1 cellular context compared by ENCODE assay signal in genomic region chr4:26753642-26754041, GRCh38.
TF ChIP-seq lines count a peak whose summit lies in the region.

No MANE protein-coding gene starts in this region.

TF ChIP-seq in WTC11, 78 proteins besides CTCF, POLR2A, EP300 and RAD21 (continued from another document):
- TF ChIP-seq ZNF281 (CRISPR knock-in tag; IDR thresholded peaks at IDR 0.05) (no peak), GABPB1 (CRISPR knock-in tag; IDR thresholded peaks at IDR 0.05) (no peak), AR (CRISPR knock-in tag; IDR thresholded peaks at IDR 0.05) (no peak), ERG (CRISPR knock-in tag; IDR thresholded peaks at IDR 0.05) (no peak), ELF4 (CRISPR knock-in tag; IDR thresholded peaks at IDR 0.05; ENCODE audit: low read depth) (no peak), USF2 (CRISPR knock-in tag; IDR thresholded peaks at IDR 0.05) (no peak), ZNF263 (CRISPR knock-in tag; IDR thresholded peaks at IDR 0.05; ENCODE audit: low read depth) (no peak), CREM (CRISPR knock-in tag; IDR thresholded peaks at IDR 0.05) (no peak), E2F5 (CRISPR knock-in tag; IDR thresholded peaks at IDR 0.05) (no peak), HMGA2 (CRISPR knock-in tag; IDR thresholded peaks at IDR 0.05) (no peak), CBFB (CRISPR knock-in tag; IDR thresholded peaks at IDR 0.05; ENCODE audit: low read depth) (no peak), NR1H2 (CRISPR knock-in tag; IDR thresholded peaks at IDR 0.05) (no peak)
